Comparison of ENCODE assay signal across 14 cellular contexts in the genomic region with DNA sequence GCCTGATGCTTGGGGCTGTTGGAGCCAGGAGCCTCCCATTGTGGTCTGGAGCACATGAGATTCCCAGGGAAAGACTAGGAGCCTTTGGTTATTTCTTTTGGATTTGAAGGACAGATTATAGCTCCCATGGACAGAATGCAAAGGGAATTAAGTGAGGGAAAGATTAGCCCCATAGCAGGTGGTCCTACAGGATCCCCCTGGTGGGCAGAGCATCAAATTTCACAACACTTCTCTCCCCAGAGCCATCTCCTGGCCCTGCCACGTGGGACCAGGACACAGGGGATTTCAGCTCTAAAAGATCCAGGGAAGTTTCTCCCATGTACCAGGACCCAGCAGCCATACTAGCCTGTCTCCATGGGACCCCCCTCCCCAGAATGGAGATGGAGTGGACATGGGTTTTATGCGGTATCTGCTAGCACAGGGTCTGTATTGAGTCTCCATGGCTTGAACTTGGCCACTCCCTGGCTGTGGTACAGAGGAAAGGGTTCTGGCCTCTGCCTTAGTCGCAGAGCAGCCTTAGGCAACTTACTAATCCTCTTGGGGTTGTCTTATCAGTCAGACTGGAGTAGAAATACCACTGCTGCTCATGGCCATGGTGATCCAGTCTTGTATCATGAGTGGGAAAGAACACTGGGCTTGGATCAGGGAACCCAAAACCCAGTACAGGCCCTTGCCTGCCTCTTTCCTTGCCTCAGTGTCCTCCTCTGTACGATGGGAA.
"Had no signal": no experiment of that assay in that cellular context is flagged by ENCODE, and none has a peak within 500 bp of the region (broad histone marks: within the 10 kb centered on the region; RNA-seq: fewer than 3 reads in every experiment).

No MANE protein-coding gene starts in this region.

- DNase-seq: activated CD4-positive, CD25-positive, alpha-beta regulatory T cell; activated effector memory CD4-positive, alpha-beta T cell treated with Interleukin-2 at 50 U/mL for 16 hours; activated T-cell treated with anti-CD3 and anti-CD28 coated beads, Interleukin-2, amount 50 U/mL, for 24 hours; amniotic stem cell; brain microvascular endothelial cell; ovary; stimulated activated CD4-positive, alpha-beta T cell treated with anti-CD3 and anti-CD28 coated beads, Interleukin-4, amount 100 ng/mL, for 1 hour; stimulated activated CD8-positive, alpha-beta memory T cell treated with anti-CD3 and anti-CD28 coated beads, Interleukin-4, amount 100 ng/mL, for 48 hours; stimulated activated naive CD8-positive, alpha-beta T cell treated with anti-CD3 and anti-CD28 coated beads, Interleukin-15, Interleukin-2, amounts not matched to agents 100 U/mL and 50 U/mL, for 24 hours had no signal

- ATAC-seq: esophagus mucosa; left lobe of liver; stimulated activated naive CD8-positive, alpha-beta T cell treated with anti-CD3 and anti-CD28 coated beads, Interleukin-15, Interleukin-2, amounts not matched to agents 100 U/mL and 50 U/mL, for 24 hours had no signal

- H3K27me3 Mint-ChIP-seq: activated naive CD4-positive, alpha-beta T cell treated with anti-CD3 and anti-CD28 coated beads, Interleukin-2, amount 50 U/mL, for 24 hours; activated T-cell treated with anti-CD3 and anti-CD28 coated beads, Interleukin-2, amount 50 U/mL, for 24 hours had no signal

- H3K4me1 Mint-ChIP-seq: activated naive CD4-positive, alpha-beta T cell treated with anti-CD3 and anti-CD28 coated beads, Interleukin-2, amount 50 U/mL, for 24 hours; memory B cell had no signal

- H3K27ac Mint-ChIP-seq: activated naive CD4-positive, alpha-beta T cell treated with anti-CD3 and anti-CD28 coated beads, Interleukin-2, amount 50 U/mL, for 24 hours; activated T-cell treated with anti-CD3 and anti-CD28 coated beads, Interleukin-2, amount 50 U/mL, for 24 hours; memory B cell; type B pancreatic cell had no signal

- H3K9me3 Mint-ChIP-seq: activated naive CD4-positive, alpha-beta T cell treated with anti-CD3 and anti-CD28 coated beads, Interleukin-2, amount 50 U/mL, for 24 hours; activated T-cell treated with anti-CD3 and anti-CD28 coated beads, Interleukin-2, amount 50 U/mL, for 24 hours; memory B cell; type B pancreatic cell had no signal

- H3K36me3 Mint-ChIP-seq: activated naive CD4-positive, alpha-beta T cell treated with anti-CD3 and anti-CD28 coated beads, Interleukin-2, amount 50 U/mL, for 24 hours; memory B cell; type B pancreatic cell had no signal

- H3K4me3 Mint-ChIP-seq: activated naive CD4-positive, alpha-beta T cell treated with anti-CD3 and anti-CD28 coated beads, Interleukin-2, amount 50 U/mL, for 24 hours; activated T-cell treated with anti-CD3 and anti-CD28 coated beads, Interleukin-2, amount 50 U/mL, for 24 hours; memory B cell; type B pancreatic cell had no signal
